Comparison of ENCODE assay signal across 9 cellular contexts in genomic region chr2:171136024-171136423, GRCh38. TPM values are rescaled to one million over a fixed set of nuclear protein-coding genes. Genes with fewer than 3 reads are reported as not detected.
DNase-seq lines count a peak whose midpoint lies in the region; ATAC-seq and TF ChIP-seq lines count a peak whose summit lies in the region.
"Had no signal": no experiment of that assay in that cellular context is flagged by ENCODE, and none has a peak within 500 bp of the region (broad histone marks: within the 10 kb centered on the region; RNA-seq: fewer than 3 reads in every experiment).

No MANE protein-coding gene starts in this region.

- 85 to 90% (median 87%) methylated on average over 4 of the region's 4 CpGs for WGBS in ovary, 3 donors
- 87% methylated on average over 4 of the region's 4 CpGs for WGBS in esophagus muscularis mucosa

- H3K4me1 ChIP-seq in MM.1S (ENCODE audit: low read length), result peaks cover 14% of the 10 kb centered on the region
- peaks cover 3% of the 10 kb centered on the region for H3K4me1 ChIP-seq in ovary (ENCODE audit: insufficient read depth)
- peaks cover 26 to 66% (median 56%) of the 10 kb centered on the region in 4 donors for H3K4me1 ChIP-seq in esophagus muscularis mucosa

- peak overlapping the region; percentile 9; the same call in 1 of the 2 replicates for H3K4me2 ChIP-seq in MM.1S (ENCODE audit: low read depth, low read length)

- no peaks in the 10 kb centered on the region for H3K9me2 ChIP-seq in MM.1S (replicated peaks; ENCODE audit: insufficient read depth, low read length)

- no peak overlapping the region for H3K9ac ChIP-seq in MM.1S (ENCODE audit: low read length)

- peaks cover 12% of the 10 kb centered on the region for H3F3A ChIP-seq in MM.1S (ENCODE audit: insufficient read depth, low read length)

- H4K20me1 ChIP-seq in MM.1S (ENCODE audit: insufficient read depth, low read length), result peaks cover 85% of the 10 kb centered on the region

- TF ChIP-seq CTCF in MM.1S (IDR thresholded peaks at IDR 0.05; ENCODE audit: low read length) (no peak), ovary (IDR thresholded peaks at IDR 0.05) (no peak), esophagus muscularis mucosa (IDR thresholded peaks at IDR 0.05) (no peak)

- no peaks in the 10 kb centered on the region for H3K27me3 ChIP-seq in MM.1S (replicated peaks; ENCODE audit: insufficient read depth, low read length)
- H3K27me3 ChIP-seq in ovary, result no peaks in the 10 kb centered on the region
- H3K27me3 ChIP-seq in esophagus muscularis mucosa, result no peaks in the 10 kb centered on the region

- H2AFZ ChIP-seq in MM.1S (ENCODE audit: low read length), result no peak overlapping the region

- no peak for TF ChIP-seq POLR2A in ovary (IDR thresholded peaks at IDR 0.05)
- no peak for TF ChIP-seq POLR2A in esophagus muscularis mucosa (IDR thresholded peaks at IDR 0.05; ENCODE audit: low read depth)

- H3K9me3 ChIP-seq in MM.1S (replicated peaks; ENCODE audit: insufficient read depth, low read length) (no peaks in the 10 kb centered on the region), ovary (no peaks in the 10 kb centered on the region), esophagus muscularis mucosa (no peaks in the 10 kb centered on the region)

- H3K36me3 ChIP-seq in MM.1S (replicated peaks; ENCODE audit: insufficient read depth, low read length) (no peaks in the 10 kb centered on the region), ovary (no peaks in the 10 kb centered on the region), esophagus muscularis mucosa (no peaks in the 10 kb centered on the region)

- no peak overlapping the region for H3K27ac ChIP-seq in MM.1S (ENCODE audit: low read length)
- H3K27ac ChIP-seq in ovary, result no peak overlapping the region
- no peak overlapping the region for H3K27ac ChIP-seq in esophagus muscularis mucosa (replicated peaks in 1 of 4)

- DNase-seq in stimulated activated CD4-positive, alpha-beta T cell treated with anti-CD3 and anti-CD28 coated beads, Interleukin-4, amount 100 ng/mL, for 24 hours, result peak; percentile 22
- DNase-seq in stimulated activated CD4-positive, alpha-beta T cell treated with anti-CD3 and anti-CD28 coated beads, Interleukin-4, amount 100 ng/mL, for 1 hour, result no peak
- DNase-seq in MM.1S (peak; percentile 45), ovary (no peak), esophagus muscularis mucosa (ENCODE audit: extremely low spot score) (no peak), C1 segment of cervical spinal cord (lab: John Stamatoyannopoulos, UW) (no peak)
- DNase-seq: MV-4-11 had no signal

- TF ChIP-seq EP300 in ovary (IDR thresholded peaks at IDR 0.05), result no peak
- no peak for TF ChIP-seq EP300 in esophagus muscularis mucosa (IDR thresholded peaks at IDR 0.05)

- intact Hi-C loops in ovary (cut with DNase I), result no loop called here
- intact Hi-C loops in esophagus muscularis mucosa (cut with DNase I), result no loop called here

- peaks cover 97% of the 10 kb centered on the region for H3K79me2 ChIP-seq in MM.1S (ENCODE audit: low read length)

- H3K4me3 ChIP-seq in MM.1S (ENCODE audit: low read length) (no peak overlapping the region), ovary (no peak overlapping the region), esophagus muscularis mucosa (no peak overlapping the region)

- ATAC-seq in HG02623 (IDR thresholded peaks at IDR 0.05; ENCODE audit: unreplicated experiment) (peak; percentile 80), HG02970 (IDR thresholded peaks at IDR 0.05; ENCODE audit: low FRiP score, unreplicated experiment) (no peak)

RNA-seq across cellular contexts. Expression of gene TLK1, which starts 24.7 kb away (rescaled TPM):
- total RNA-seq in ovary (10 to 100 TPM; 26.3 to 77.4 (median 62.8) TPM), esophagus muscularis mucosa (10 to 100 TPM; 27.9 to 46.1 (median 34.0) TPM)
- 10 to 100 TPM; 15.9 to 24.6 TPM for polyA plus RNA-seq in ovary

Comparison
In these comparisons a context has a peak if more than half of its experiments do, and no peak if none do; other contexts are left out.
1. DNase-seq: peak in stimulated activated CD4-positive, alpha-beta T cell treated with anti-CD3 and anti-CD28 coated beads, Interleukin-4, amount 100 ng/mL, for 24 hours (single experiment) and MM.1S (single experiment); none in stimulated activated CD4-positive, alpha-beta T cell treated with anti-CD3 and anti-CD28 coated beads, Interleukin-4, amount 100 ng/mL, for 1 hour (single experiment), ovary (0 of 5), esophagus muscularis mucosa (single experiment) and C1 segment of cervical spinal cord (0 of 14).